In genomic region chr9:89550516-89550915, GRCh38 we compare ENCODE assay signal across 23 cellular contexts.
"Had no signal": no experiment of that assay in that cellular context is flagged by ENCODE, and none has a peak within 500 bp of the region (broad histone marks: within the 10 kb centered on the region; RNA-seq: fewer than 3 reads in every experiment).

No MANE protein-coding gene starts in this region.

- H3K27me3 ChIP-seq: colonic mucosa, dorsolateral prefrontal cortex, gastroesophageal sphincter, neural progenitor cell, upper lobe of right lung had no signal

- H3K4me2 ChIP-seq: neural progenitor cell had no signal

- H3K4me1 ChIP-seq: colonic mucosa, gastroesophageal sphincter, neural progenitor cell had no signal

- DNase-seq: activated CD4-positive, alpha-beta T cell treated with anti-CD3 and anti-CD28 coated beads for 48 hours; activated CD8-positive, alpha-beta T cell treated with anti-CD3 and anti-CD28 coated beads for 36 hours; activated naive CD4-positive, alpha-beta T cell; activated naive CD8-positive, alpha-beta T cell treated with anti-CD3 and anti-CD28 coated beads, Interleukin-2, amount 10 ng/mL, durations not matched to agents 7 days and 5 days; activated T-cell treated with anti-CD3 and anti-CD28 coated beads, Interleukin-2, amount 50 U/mL, for 4 hours; amygdala; colonic mucosa; dorsolateral prefrontal cortex; head of caudate nucleus; hypothalamus; left colon; lower lobe of right lung; naive thymus-derived CD4-positive, alpha-beta T cell; retina; stimulated activated CD4-positive, alpha-beta T cell treated with anti-CD3 and anti-CD28 coated beads, Interleukin-2, amount 100 ng/mL, for 48 hours; stimulated activated CD8-positive, alpha-beta memory T cell treated with anti-CD3 and anti-CD28 coated beads, Interleukin-4, amount 100 ng/mL, for 48 hours; stimulated activated naive B cell treated with anti-CD40 and anti-IgM and Interleukin-4, amounts not matched to agents 10 μg/mL and 1 μg/mL and 100 μg/mL, for 72 hours; upper lobe of right lung had no signal

- ATAC-seq: activated CD8-positive, alpha-beta T cell treated with anti-CD3 and anti-CD28 coated beads for 36 hours; activated T-cell treated with anti-CD3 and anti-CD28 coated beads, Interleukin-2, amount 50 U/mL, for 4 hours; gastroesophageal sphincter; left colon; lower lobe of right lung; naive thymus-derived CD4-positive, alpha-beta T cell; stimulated activated naive B cell treated with anti-CD40 and anti-IgM and Interleukin-4, amounts not matched to agents 10 μg/mL and 1 μg/mL and 100 μg/mL, for 72 hours; upper lobe of right lung had no signal

- H3K9ac ChIP-seq: neural progenitor cell had no signal

- H3K36me3 Mint-ChIP-seq: neural progenitor cell had no signal

- H3K9me3 ChIP-seq: colonic mucosa, upper lobe of right lung had no signal

- H3K4me1 Mint-ChIP-seq: neural progenitor cell had no signal

- H3K27ac Mint-ChIP-seq: activated CD8-positive, alpha-beta T cell treated with anti-CD3 and anti-CD28 coated beads for 36 hours; activated naive CD8-positive, alpha-beta T cell treated with anti-CD3 and anti-CD28 coated beads, Interleukin-2, amount 10 ng/mL, durations not matched to agents 7 days and 5 days; activated T-helper 2 cell treated with anti-CD3 and anti-CD28 coated beads, Interferon-gamma antibody, Interleukin-2, Interleukin-4, amounts not matched to agents 10 μg/mL and 5 μg/mL and 100 μg/mL, durations not matched to agents 14 hours and 24 hours and 36 hours; neural progenitor cell; stimulated activated naive B cell treated with anti-CD40 and anti-IgM and Interleukin-4, amounts not matched to agents 10 μg/mL and 1 μg/mL and 100 μg/mL, for 72 hours had no signal

- H3K27me3 Mint-ChIP-seq: activated CD8-positive, alpha-beta T cell treated with anti-CD3 and anti-CD28 coated beads for 36 hours had no signal

- H3K27ac ChIP-seq: colonic mucosa, dorsolateral prefrontal cortex, gastroesophageal sphincter, lower lobe of right lung, neural progenitor cell, SK-N-MC, thoracic aorta, upper lobe of right lung had no signal

- H3K4me3 ChIP-seq: colonic mucosa, dorsolateral prefrontal cortex, gastroesophageal sphincter, lower lobe of right lung, neural progenitor cell, SK-N-MC, thoracic aorta, upper lobe of right lung had no signal

- H2AFZ ChIP-seq: neural progenitor cell had no signal

- H3K4me3 Mint-ChIP-seq: activated CD8-positive, alpha-beta T cell treated with anti-CD3 and anti-CD28 coated beads for 36 hours; activated naive CD8-positive, alpha-beta T cell treated with anti-CD3 and anti-CD28 coated beads, Interleukin-2, amount 10 ng/mL, durations not matched to agents 7 days and 5 days; activated T-cell treated with anti-CD3 and anti-CD28 coated beads, Interleukin-2, amount 50 U/mL, for 4 hours; naive thymus-derived CD4-positive, alpha-beta T cell; neural progenitor cell; stimulated activated naive B cell treated with anti-CD40 and anti-IgM and Interleukin-4, amounts not matched to agents 10 μg/mL and 1 μg/mL and 100 μg/mL, for 72 hours had no signal

- H3K36me3 ChIP-seq: colonic mucosa, gastroesophageal sphincter, lower lobe of right lung, neural progenitor cell, thoracic aorta, upper lobe of right lung had no signal
